Comparison of ENCODE assay signal across 8 cellular contexts in the genomic region with DNA sequence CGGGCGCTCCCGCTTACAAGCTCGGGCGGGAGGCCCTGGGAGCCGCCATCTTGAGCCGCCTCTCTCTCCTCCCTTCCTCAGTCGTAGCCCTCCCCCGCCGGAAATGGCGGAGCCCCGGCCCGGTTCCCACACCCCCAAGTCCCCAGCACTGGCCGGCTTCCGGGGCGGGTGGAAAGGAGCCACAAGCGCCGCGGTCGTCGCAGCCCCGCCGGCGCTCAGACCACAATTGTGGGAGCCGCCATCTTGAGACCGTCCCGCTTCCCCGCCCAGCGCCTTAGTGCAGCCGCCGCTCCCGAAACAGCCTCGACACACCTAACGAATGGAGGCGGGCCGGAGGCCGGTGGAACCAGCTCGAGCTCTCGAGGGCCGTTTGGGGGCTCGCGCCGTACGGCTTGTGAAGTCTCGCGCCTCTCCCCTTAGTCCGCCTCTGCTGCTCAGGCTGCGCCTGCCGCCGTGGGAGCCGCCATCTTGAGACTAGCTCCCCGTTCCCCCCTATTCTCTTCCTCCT. TPM values are rescaled to one million over a fixed set of nuclear protein-coding genes. Genes with fewer than 3 reads are reported as not detected.
A peak's percentile ranks its signal among the peaks of the same experiment; 100 is the strongest.
DNase-seq lines count a peak whose midpoint lies in the region; ATAC-seq and TF ChIP-seq lines count a peak whose summit lies in the region.

No MANE protein-coding gene starts in this region.

- peak overlapping the region; percentile 100 for H3K9ac ChIP-seq in Loucy (ENCODE audit: low read depth, low read length, poor library complexity, severe bottlenecking)

- no peaks in the 10 kb centered on the region for H3K9me3 ChIP-seq in Loucy (ENCODE audit: insufficient read depth, low read depth, low read length)

- H3K27ac ChIP-seq in GM23338 (ENCODE audit: low read depth) = peak overlapping the region; percentile 99
- peak overlapping the region; percentile 96 for H3K27ac ChIP-seq in temporal lobe (ENCODE audit: low read depth, low read length)

- H3F3A ChIP-seq in GM23338 (replicated peaks; ENCODE audit: low read depth) (0 out of 2 replicates have a peak, but pooled peaks cover 4% of the 10 kb centered on the region), Loucy (ENCODE audit: low read depth) (peaks cover 10% of the 10 kb centered on the region; the same call in 1 of the 2 replicates)

- H3K9me2 ChIP-seq in GM23338 (ENCODE audit: insufficient read depth) (no peaks in the 10 kb centered on the region), Loucy (replicated peaks; ENCODE audit: low read depth, low read length) (no peaks in the 10 kb centered on the region)

- H3K79me2 ChIP-seq in GM23338 (replicated peaks; ENCODE audit: insufficient read depth) (peaks cover 44% of the 10 kb centered on the region), Loucy (ENCODE audit: insufficient read depth, low read length) (peaks cover 76% of the 10 kb centered on the region)

- H3K4me1 ChIP-seq in GM23338 (ENCODE audit: insufficient read depth) = peaks cover 12% of the 10 kb centered on the region
- peaks cover 25% of the 10 kb centered on the region for H3K4me1 ChIP-seq in Loucy (ENCODE audit: insufficient read depth, low read length, poor library complexity, severe bottlenecking)

- H3K27me3 ChIP-seq in GM23338 (ENCODE audit: insufficient read depth) (no peaks in the 10 kb centered on the region), Loucy (ENCODE audit: insufficient read depth, low read length, poor library complexity, severe bottlenecking) (peaks cover 6% of the 10 kb centered on the region)

- TF ChIP-seq CTCF in GM23338 (conservative IDR thresholded peaks at IDR 0.05; ENCODE audit: low read depth in 2 of 2) = no peak
- TF ChIP-seq CTCF in Loucy (conservative IDR thresholded peaks at IDR 0.05; ENCODE audit: low read length) = no peak
- no peak for TF ChIP-seq CTCF in omental fat pad (IDR thresholded peaks at IDR 0.05)

- in situ Hi-C loops in SK-MEL-5 (cut with HindIII; ENCODE audit: low pct_unique_long_range_greater_than_20kb, low sequenced_read_pairs) = no loop called here

- peaks cover 17% of the 10 kb centered on the region for H4K20me1 ChIP-seq in GM23338 (replicated peaks; ENCODE audit: insufficient read depth)
- peaks cover 40% of the 10 kb centered on the region for H4K20me1 ChIP-seq in Loucy (ENCODE audit: insufficient read depth, low read length, poor library complexity, severe bottlenecking)

- H3K4me1 Mint-ChIP-seq in GM23338 = peaks cover 33% of the 10 kb centered on the region
- peaks cover 43% of the 10 kb centered on the region for H3K4me1 Mint-ChIP-seq in activated naive CD4-positive, alpha-beta T cell treated with anti-CD3 and anti-CD28 coated beads, Interleukin-2, amount 10 ng/mL, durations not matched to agents 7 days and 5 days

- H3K27me3 Mint-ChIP-seq in GM23338 (ENCODE audit: insufficient read depth, low read depth, poor library complexity) = peaks cover 4% of the 10 kb centered on the region
- no peaks in the 10 kb centered on the region for H3K27me3 Mint-ChIP-seq in activated naive CD4-positive, alpha-beta T cell treated with anti-CD3 and anti-CD28 coated beads, Interleukin-2, amount 10 ng/mL, durations not matched to agents 7 days and 5 days

- H2AFZ ChIP-seq in GM23338 = no peak overlapping the region
- 0 out of 2 replicates have a peak overlapping the region, but pooled peaks have one; percentile 12 for H2AFZ ChIP-seq in Loucy (ENCODE audit: low read length)

- H3K4me3 Mint-ChIP-seq in GM23338 = peak overlapping the region; percentile 100
- H3K4me3 Mint-ChIP-seq in activated naive CD4-positive, alpha-beta T cell treated with anti-CD3 and anti-CD28 coated beads, Interleukin-2, amount 10 ng/mL, durations not matched to agents 7 days and 5 days = peak overlapping the region; percentile 100

- peaks cover 15% of the 10 kb centered on the region for H3K36me3 Mint-ChIP-seq in GM23338 (ENCODE audit: low read depth)
- H3K36me3 Mint-ChIP-seq in activated naive CD4-positive, alpha-beta T cell treated with anti-CD3 and anti-CD28 coated beads, Interleukin-2, amount 10 ng/mL, durations not matched to agents 7 days and 5 days = peaks cover 31% of the 10 kb centered on the region

- peak; percentile 48 for ATAC-seq in GM23338
- peak; percentile 53 for ATAC-seq in omental fat pad (ENCODE audit: low FRiP score)

- peak; percentile 87 for DNase-seq in Daoy (ENCODE audit: low read depth)
- DNase-seq in GM23338 (ENCODE audit: low spot score) = peak; percentile 72
- peak; percentile 84 for DNase-seq in SK-MEL-5 (ENCODE audit: low read depth, low spot score)
- peak; percentile 90 for DNase-seq in activated naive CD4-positive, alpha-beta T cell treated with anti-CD3 and anti-CD28 coated beads, Interleukin-2, amount 10 ng/mL, durations not matched to agents 7 days and 5 days
- peak; percentile 79 for DNase-seq in germinal center (ENCODE audit: low spot score)
- peak; percentile 74 for DNase-seq in omental fat pad (ENCODE audit: low spot score)

- H3K4me2 ChIP-seq in GM23338 = peak overlapping the region; percentile 78
- peak overlapping the region; percentile 38 for H3K4me2 ChIP-seq in Loucy (ENCODE audit: low read depth, low read length, poor library complexity, severe bottlenecking)

- H3K4me3 ChIP-seq in GM23338 (peak overlapping the region; percentile 85), Loucy (ENCODE audit: low read length, poor library complexity, severe bottlenecking) (peak overlapping the region; percentile 96)

- H3K9me3 Mint-ChIP-seq in GM23338 = no peaks in the 10 kb centered on the region; the same call in 2 of the 3 replicates
- no peaks in the 10 kb centered on the region for H3K9me3 Mint-ChIP-seq in activated naive CD4-positive, alpha-beta T cell treated with anti-CD3 and anti-CD28 coated beads, Interleukin-2, amount 10 ng/mL, durations not matched to agents 7 days and 5 days

- H3K36me3 ChIP-seq in GM23338 (ENCODE audit: insufficient read depth) (no peaks in the 10 kb centered on the region), Loucy (ENCODE audit: insufficient read depth, low read length) (no peaks in the 10 kb centered on the region; the same call in 1 of the 2 replicates)

- CTCF ChIA-PET in activated naive CD4-positive, alpha-beta T cell treated with anti-CD3 and anti-CD28 coated beads, Interleukin-2, amount 10 ng/mL, durations not matched to agents 7 days and 5 days (lab: Charles Lee) = interaction anchor here (0.9 kb wide), 1 partner anchor 10 kb away, joined by 4 read pairs; no protein-coding TSS in a partner anchor

- H3K27ac Mint-ChIP-seq in GM23338 = peak overlapping the region; percentile 100
- H3K27ac Mint-ChIP-seq in activated naive CD4-positive, alpha-beta T cell treated with anti-CD3 and anti-CD28 coated beads, Interleukin-2, amount 10 ng/mL, durations not matched to agents 7 days and 5 days = peak overlapping the region; percentile 100

RNA-seq across cellular contexts. Expression of a gene that starts 0.4 kb away (rescaled TPM):
- 38.0 and 38.1 TPM in 2 replicates for total RNA-seq in Daoy (2014; rRNA removed; shearing (Covaris generic))
- total RNA-seq in GM23338 (2014; rRNA removed; shearing (Covaris generic)) = 169 and 188 TPM in 2 replicates
- 33.0 and 33.2 TPM in 2 replicates for polyA plus RNA-seq in GM23338 (2016; fragmentation: Nextera tagmentation; extraction: Ambion mirVana)
- total RNA-seq in SK-MEL-5 (2014; rRNA removed; shearing (Covaris generic)) = 22.6 and 23.3 TPM in 2 replicates
- polyA plus RNA-seq in SK-MEL-5 (2015; cell fraction: cytosol; rRNA removed) = 87.4 and 108 TPM in 2 replicates
- polyA plus RNA-seq in SK-MEL-5 (2015; cell fraction: nucleus; rRNA removed) = 43.7 and 48.3 TPM in 2 replicates
- total RNA-seq in omental fat pad (10 to 100 TPM; 21.5 to 41.5 (median 30.8) TPM), temporal lobe (20.4 TPM)

RNA-seq across cellular contexts. Expression of a gene that starts 1.4 kb away (rescaled TPM):
- 0.86 and 1.5 TPM in 2 replicates for total RNA-seq in Daoy (2014; rRNA removed; shearing (Covaris generic))
- 4.4 and 9.7 TPM in 2 replicates for total RNA-seq in GM23338 (2014; rRNA removed; shearing (Covaris generic))
- polyA plus RNA-seq in GM23338 (2016; fragmentation: Nextera tagmentation; extraction: Ambion mirVana) = 2.4 and 2.5 TPM in 2 replicates
- total RNA-seq in SK-MEL-5 (2014; rRNA removed; shearing (Covaris generic)) = 5.8 and 7.6 TPM in 2 replicates
- 10.8 and 11.7 TPM in 2 replicates for polyA plus RNA-seq in SK-MEL-5 (2015; cell fraction: cytosol; rRNA removed)
- 3.4 and 21.6 TPM in 2 replicates for polyA plus RNA-seq in SK-MEL-5 (2015; cell fraction: nucleus; rRNA removed)
- 1 to 10 TPM; 1.9 to 9.0 (median 4.5) TPM for total RNA-seq in omental fat pad
- 1.7 TPM for total RNA-seq in temporal lobe

RNA-seq across cellular contexts. Expression of a gene that starts 26.7 kb away (rescaled TPM):
- total RNA-seq in Daoy (2014; rRNA removed; shearing (Covaris generic)) = 0.11 and 0.18 TPM in 2 replicates
- 8.6 and 10.3 TPM in 2 replicates for total RNA-seq in GM23338 (2014; rRNA removed; shearing (Covaris generic))
- 1.5 and 2.0 TPM in 2 replicates for polyA plus RNA-seq in GM23338 (2016; fragmentation: Nextera tagmentation; extraction: Ambion mirVana)
- 12.3 and 13.4 TPM in 2 replicates for total RNA-seq in SK-MEL-5 (2014; rRNA removed; shearing (Covaris generic))
- 7.6 and 9.4 TPM in 2 replicates for polyA plus RNA-seq in SK-MEL-5 (2015; cell fraction: cytosol; rRNA removed)
- polyA plus RNA-seq in SK-MEL-5 (2015; cell fraction: nucleus; rRNA removed) = 19.6 and 22.4 TPM in 2 replicates
- 10 to 100 TPM in 3 of 4 donors, 1 to 10 TPM in 1; 7.8 to 33.0 (median 26.5) TPM for total RNA-seq in omental fat pad
- 1.5 TPM for total RNA-seq in temporal lobe

RNA-seq across cellular contexts. Expression of a gene that starts 36.3 kb away (rescaled TPM):
- 85.9 and 128 TPM in 2 replicates for total RNA-seq in Daoy (2014; rRNA removed; shearing (Covaris generic))
- 112 and 136 TPM in 2 replicates for total RNA-seq in GM23338 (2014; rRNA removed; shearing (Covaris generic))
- 140 and 145 TPM in 2 replicates for polyA plus RNA-seq in GM23338 (2016; fragmentation: Nextera tagmentation; extraction: Ambion mirVana)
- 85.7 and 96.4 TPM in 2 replicates for total RNA-seq in SK-MEL-5 (2014; rRNA removed; shearing (Covaris generic))
- 205 and 223 TPM in 2 replicates for polyA plus RNA-seq in SK-MEL-5 (2015; cell fraction: cytosol; rRNA removed)
- 401 and 402 TPM in 2 replicates for polyA plus RNA-seq in SK-MEL-5 (2015; cell fraction: nucleus; rRNA removed)
- total RNA-seq in omental fat pad = 100 to 1,000 TPM in 1 of 4 donors, 10 to 100 TPM in 3; 85.7 to 101 (median 90.7) TPM
- 18.7 TPM for total RNA-seq in temporal lobe

RNA-seq across cellular contexts. Expression of a gene that starts 45.1 kb away (rescaled TPM):
- 2.2 and 2.6 TPM in 2 replicates for total RNA-seq in Daoy (2014; rRNA removed; shearing (Covaris generic))
- total RNA-seq in GM23338 (2014; rRNA removed; shearing (Covaris generic)) = 57.8 and 59.5 TPM in 2 replicates
- polyA plus RNA-seq in GM23338 (2016; fragmentation: Nextera tagmentation; extraction: Ambion mirVana) = 21.2 and 21.5 TPM in 2 replicates
- 15.0 and 17.5 TPM in 2 replicates for total RNA-seq in SK-MEL-5 (2014; rRNA removed; shearing (Covaris generic))
- polyA plus RNA-seq in SK-MEL-5 (2015; cell fraction: cytosol; rRNA removed) = 13.6 and 15.7 TPM in 2 replicates
- polyA plus RNA-seq in SK-MEL-5 (2015; cell fraction: nucleus; rRNA removed) = 108 and 136 TPM in 2 replicates
- 10 to 100 TPM; 16.6 to 72.2 (median 36.4) TPM for total RNA-seq in omental fat pad
- total RNA-seq in temporal lobe = 3.2 TPM

Comparison
In these comparisons a context has a peak if more than half of its experiments do, and no peak if none do; other contexts are left out.
1. Peak in every context shown above with its lines: DNase-seq, ATAC-seq, H3K4me3 ChIP-seq and H3K27ac ChIP-seq.